ENCODE assay signal across 8 cellular contexts in the genomic region with DNA sequence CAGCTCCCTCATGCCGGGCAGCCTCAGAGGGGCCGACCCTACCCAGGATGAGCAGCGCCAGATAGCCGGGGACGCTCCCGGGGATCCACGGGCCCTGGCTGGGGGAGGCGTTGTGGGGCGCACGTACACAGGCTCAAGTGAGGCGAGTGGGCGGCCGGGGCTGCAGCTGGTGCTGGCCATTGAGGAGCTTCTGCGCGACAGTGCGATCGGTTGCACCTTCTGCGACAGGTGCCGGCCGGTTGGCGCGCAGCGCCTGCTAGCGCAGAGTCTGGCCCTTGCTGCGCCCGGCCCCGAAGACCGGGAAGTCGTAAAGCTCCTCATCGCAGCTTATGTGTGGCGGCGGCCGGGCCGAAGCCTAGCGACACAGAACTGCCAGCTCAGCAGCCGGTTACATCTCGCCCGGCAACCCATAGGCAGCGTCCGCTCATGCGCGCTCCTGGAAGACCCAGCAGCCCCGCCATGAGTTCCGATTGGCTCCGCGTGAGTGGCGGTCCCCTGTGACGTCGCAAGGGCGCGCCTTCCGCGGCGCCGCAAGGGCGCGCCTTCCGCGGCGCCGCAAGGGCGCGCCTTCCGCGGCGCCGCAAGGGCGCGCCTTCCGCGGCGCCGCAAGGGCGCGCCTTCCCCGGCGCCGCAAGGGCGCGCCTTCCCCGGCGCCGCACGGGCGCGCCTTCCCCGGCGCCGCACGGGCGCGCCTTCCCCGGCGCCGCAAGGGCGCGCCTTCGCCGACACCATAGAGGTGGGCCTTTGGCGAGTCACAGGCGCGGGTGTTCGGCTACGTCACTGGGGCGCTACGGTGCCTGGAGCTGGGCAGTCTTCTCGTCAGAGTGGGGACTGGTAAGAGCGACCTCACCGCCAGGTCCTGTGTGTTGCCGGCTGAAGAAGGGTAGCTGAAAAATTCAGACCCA.
DNase-seq lines count a peak whose midpoint lies in the region; ATAC-seq and TF ChIP-seq lines count a peak whose summit lies in the region.
"Not testable (repeated sequence)": the region's sequence is repeated elsewhere in the genome, so short reads cannot be mapped to it uniquely, and the experiment has no call there.

No MANE protein-coding gene starts in this region.

- TF ChIP-seq POLR2A in GM19193 (IDR thresholded peaks at IDR 0.05; ENCODE audit: extremely low read depth, insufficient read depth, insufficient read length): peak; percentile 70

- ATAC-seq in HG03280 (IDR thresholded peaks at IDR 0.05; ENCODE audit: unreplicated experiment): peak; percentile 99
- ATAC-seq in left colon: peak; percentile 99

- H3K4me3 ChIP-seq in BJ (ENCODE audit: low read depth, low read length): peak overlapping the region; percentile 59

- DNase-seq in BJ (ENCODE audit: low read depth): peak; percentile 78
- peak; percentile 59 to 92 for DNase-seq in NCI-H446 (lab: John Stamatoyannopoulos, UW)
- DNase-seq in activated CD4-positive, CD25-positive, alpha-beta regulatory T cell treated with anti-CD3 and anti-CD28 coated beads, Interleukin-2, amount 50 U/mL, for 72 hours: peak; percentile 87
- DNase-seq in caudate nucleus (lab: John Stamatoyannopoulos, UW): peak; percentile 10 to 96 (median 88)
- DNase-seq in left colon: peak; percentile 96 to 97
- DNase-seq in stimulated activated CD4-positive, alpha-beta T cell treated with anti-CD3 and anti-CD28 coated beads, Interleukin-1b, Interleukin-23, amount 100 ng/mL, for 4 hours (ENCODE audit: low read depth in 2 of 2): peak; percentile 83

- intact Hi-C loops in left colon (cut with DNase I, micrococcal nuclease): not testable (repeated sequence)

- H3K36me3 ChIP-seq in BJ (ENCODE audit: control insufficient read depth, insufficient read depth, low read length): not testable (repeated sequence)

- H3K27ac ChIP-seq in caudate nucleus (ENCODE audit: low read depth, low read length): peak overlapping the region; percentile 92

- CTCF ChIA-PET in BJ (lab: Yijun Ruan, JAX): not testable (repeated sequence)

- not testable (repeated sequence) for H3K27me3 ChIP-seq in BJ (ENCODE audit: control insufficient read depth, insufficient read depth, low read length)

- POLR2A ChIA-PET in BJ (lab: Charles Lee): not testable (repeated sequence)

- not testable (repeated sequence) for TF ChIP-seq CTCF in BJ (IDR thresholded peaks at IDR 0.05; ENCODE audit: insufficient read depth, low read depth, low read length)

Comparison
In these comparisons a context has a peak if more than half of its experiments do, and no peak if none do; other contexts are left out.
1. Peak in every context shown above with its lines: DNase-seq, ATAC-seq, H3K4me3 ChIP-seq and H3K27ac ChIP-seq.